ENCODE assay signal across 1 cellular context in the genomic region with DNA sequence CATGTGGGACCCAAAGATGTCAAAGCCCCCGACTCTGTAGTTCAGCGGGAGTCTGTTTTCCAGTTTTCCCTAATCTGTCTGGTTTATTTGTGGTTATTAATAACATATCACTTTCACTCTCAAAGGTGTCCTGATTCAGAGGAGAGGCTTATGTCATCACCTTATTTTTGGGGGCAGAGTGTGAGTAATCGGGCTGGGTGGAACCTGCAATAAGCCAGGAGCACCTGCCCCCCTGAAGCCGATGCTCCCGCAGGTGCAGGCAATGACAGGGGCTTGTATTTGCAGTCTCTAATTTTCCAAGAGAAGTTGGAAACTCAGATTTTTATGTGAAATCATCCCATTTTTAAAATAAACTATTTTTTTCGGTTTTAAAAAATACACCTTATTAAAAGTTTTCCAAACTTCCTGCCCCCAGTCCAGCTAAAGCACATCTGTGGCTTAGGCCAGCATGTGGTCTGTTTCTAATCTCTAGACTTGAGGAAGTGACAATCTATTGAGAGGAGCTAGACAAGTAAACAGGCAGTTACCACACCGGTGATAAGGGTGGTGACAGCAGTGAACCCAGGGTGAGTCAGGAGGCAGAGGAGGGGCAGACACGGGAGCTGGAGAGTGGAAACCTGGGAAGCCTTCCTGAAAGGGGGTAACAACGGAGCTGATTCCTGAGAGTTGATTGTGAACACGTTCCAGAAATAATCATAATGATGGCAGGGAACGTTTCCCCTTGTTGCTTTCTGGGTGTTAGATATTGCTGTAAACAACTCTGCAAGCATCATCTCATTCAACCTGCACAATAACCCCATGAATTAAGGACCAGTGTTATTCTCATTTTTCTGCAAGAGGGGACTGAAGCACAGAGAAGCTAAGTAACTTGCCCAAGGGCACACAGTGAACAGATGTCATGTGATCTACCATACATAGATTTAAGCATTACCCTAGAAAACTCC.
TF ChIP-seq lines count a peak whose summit lies in the region.

No MANE protein-coding gene starts in this region.

TF ChIP-seq in HepG2, 621 proteins besides CTCF, POLR2A, EP300 and RAD21 (continued from another document and continues in another):
- TF ChIP-seq, protein P1, sequence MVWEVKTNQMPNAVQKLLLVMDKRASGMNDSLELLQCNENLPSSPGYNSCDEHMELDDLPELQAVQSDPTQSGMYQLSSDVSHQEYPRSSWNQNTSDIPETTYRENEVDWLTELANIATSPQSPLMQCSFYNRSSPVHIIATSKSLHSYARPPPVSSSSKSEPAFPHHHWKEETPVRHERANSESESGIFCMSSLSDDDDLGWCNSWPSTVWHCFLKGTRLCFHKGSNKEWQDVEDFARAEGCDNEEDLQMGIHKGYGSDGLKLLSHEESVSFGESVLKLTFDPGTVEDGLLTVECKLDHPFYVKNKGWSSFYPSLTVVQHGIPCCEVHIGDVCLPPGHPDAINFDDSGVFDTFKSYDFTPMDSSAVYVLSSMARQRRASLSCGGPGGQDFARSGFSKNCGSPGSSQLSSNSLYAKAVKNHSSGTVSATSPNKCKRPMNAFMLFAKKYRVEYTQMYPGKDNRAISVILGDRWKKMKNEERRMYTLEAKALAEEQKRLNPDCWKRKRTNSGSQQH (CRISPR knock-in tag; IDR thresholded peaks at IDR 0.05; ENCODE audit: low read depth): 0 out of 2 replicates have a peak, but pooled peaks have one; percentile 44
- TF ChIP-seq MEIS2 (CRISPR knock-in tag; IDR thresholded peaks at IDR 0.05) (peak; percentile 82; the same call in 1 of the 2 replicates), ZFP36L1 (CRISPR knock-in tag; IDR thresholded peaks at IDR 0.05) (no peak; the same call in 1 of the 2 replicates), XRCC5 (optimal IDR thresholded peaks at IDR 0.05; ENCODE audit: low read length) (peak; percentile 34), CREM (IDR thresholded peaks at IDR 0.05) (peak; percentile 61), CREM (CRISPR knock-in tag; IDR thresholded peaks at IDR 0.05) (no peak), ZNF792 (CRISPR knock-in tag; IDR thresholded peaks at IDR 0.05) (peak; percentile 75; the same call in 1 of the 2 replicates), KDM6A (CRISPR knock-in tag; IDR thresholded peaks at IDR 0.05; ENCODE audit: low read depth) (0 out of 2 replicates have a peak, but pooled peaks have one; percentile 48), ZC3H13 (CRISPR knock-in tag; IDR thresholded peaks at IDR 0.05) (no peak), TEAD2 (CRISPR knock-in tag; IDR thresholded peaks at IDR 0.05) (no peak), HDAC1 (CRISPR knock-in tag; IDR thresholded peaks at IDR 0.05) (peak; percentile 67; the same call in 1 of the 2 replicates), ZNF12 (CRISPR knock-in tag; IDR thresholded peaks at IDR 0.05) (0 out of 2 replicates have a peak, but pooled peaks have one; percentile 57), ZNF101 (CRISPR knock-in tag; IDR thresholded peaks at IDR 0.05; ENCODE audit: borderline replicate concordance, low read depth) (no peak), SIX4 (CRISPR knock-in tag; IDR thresholded peaks at IDR 0.05) (0 out of 2 replicates have a peak, but pooled peaks have one; percentile 46), FOXA3 (CRISPR knock-in tag; IDR thresholded peaks at IDR 0.05) (peak; percentile 96), HNRNPUL1 (IDR thresholded peaks at IDR 0.05; ENCODE audit: low read depth, low read length) (no peak), THAP11 (CRISPR knock-in tag; IDR thresholded peaks at IDR 0.05) (peak; percentile 27; the same call in 1 of the 2 replicates), TBX2 (CRISPR knock-in tag; IDR thresholded peaks at IDR 0.05; ENCODE audit: borderline replicate concordance) (peak; percentile 88), ATF1 (CRISPR knock-in tag; IDR thresholded peaks at IDR 0.05) (no peak), MEIS1 (CRISPR knock-in tag; IDR thresholded peaks at IDR 0.05; ENCODE audit: borderline replicate concordance) (peak; percentile 67; the same call in 1 of the 2 replicates), JUN (CRISPR knock-in tag; IDR thresholded peaks at IDR 0.05) (0 out of 2 replicates have a peak, but pooled peaks have one; percentile 43), ZMYM4 (CRISPR knock-in tag; IDR thresholded peaks at IDR 0.05) (0 out of 2 replicates have a peak, but pooled peaks have one; percentile 20), LCORL (IDR thresholded peaks at IDR 0.05) (no peak), LCORL (CRISPR knock-in tag; IDR thresholded peaks at IDR 0.05) (peak; percentile 49; the same call in 1 of the 2 replicates), SMARCE1 (IDR thresholded peaks at IDR 0.05; ENCODE audit: borderline replicate concordance) (no peak), SAP130 (CRISPR knock-in tag; IDR thresholded peaks at IDR 0.05; ENCODE audit: low read depth) (peak; percentile 92), CEBPG (CRISPR knock-in tag; IDR thresholded peaks at IDR 0.05) (peak; percentile 80), SSRP1 (CRISPR knock-in tag; IDR thresholded peaks at IDR 0.05) (0 out of 2 replicates have a peak, but pooled peaks have one; percentile 74), ZNF709 (CRISPR knock-in tag; IDR thresholded peaks at IDR 0.05) (no peak), DNMT3B (CRISPR knock-in tag; conservative IDR thresholded peaks at IDR 0.05) (0 out of 2 replicates have a peak, but pooled peaks have one; percentile 43), ZNF644 (CRISPR knock-in tag; IDR thresholded peaks at IDR 0.05; ENCODE audit: low read depth) (0 out of 2 replicates have a peak, but pooled peaks have one; percentile 43), ZNF251 (CRISPR knock-in tag; IDR thresholded peaks at IDR 0.05) (no peak), ZNF441 (CRISPR knock-in tag; IDR thresholded peaks at IDR 0.05; ENCODE audit: borderline replicate concordance) (peak; percentile 65; the same call in 1 of the 2 replicates)
- TF ChIP-seq, protein P2, sequence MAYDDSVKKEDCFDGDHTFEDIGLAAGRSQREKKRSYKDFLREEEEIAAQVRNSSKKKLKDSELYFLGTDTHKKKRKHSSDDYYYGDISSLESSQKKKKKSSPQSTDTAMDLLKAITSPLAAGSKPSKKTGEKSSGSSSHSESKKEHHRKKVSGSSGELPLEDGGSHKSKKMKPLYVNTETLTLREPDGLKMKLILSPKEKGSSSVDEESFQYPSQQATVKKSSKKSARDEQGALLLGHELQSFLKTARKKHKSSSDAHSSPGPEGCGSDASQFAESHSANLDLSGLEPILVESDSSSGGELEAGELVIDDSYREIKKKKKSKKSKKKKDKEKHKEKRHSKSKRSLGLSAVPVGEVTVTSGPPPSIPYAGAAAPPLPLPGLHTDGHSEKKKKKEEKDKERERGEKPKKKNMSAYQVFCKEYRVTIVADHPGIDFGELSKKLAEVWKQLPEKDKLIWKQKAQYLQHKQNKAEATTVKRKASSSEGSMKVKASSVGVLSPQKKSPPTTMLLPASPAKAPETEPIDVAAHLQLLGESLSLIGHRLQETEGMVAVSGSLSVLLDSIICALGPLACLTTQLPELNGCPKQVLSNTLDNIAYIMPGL (CRISPR knock-in tag; IDR thresholded peaks at IDR 0.05; ENCODE audit: borderline replicate concordance in 1 of 2, low read depth in 1 of 2): no peak; a peak in 1 of 4 replicates
- TF ChIP-seq, protein P3, sequence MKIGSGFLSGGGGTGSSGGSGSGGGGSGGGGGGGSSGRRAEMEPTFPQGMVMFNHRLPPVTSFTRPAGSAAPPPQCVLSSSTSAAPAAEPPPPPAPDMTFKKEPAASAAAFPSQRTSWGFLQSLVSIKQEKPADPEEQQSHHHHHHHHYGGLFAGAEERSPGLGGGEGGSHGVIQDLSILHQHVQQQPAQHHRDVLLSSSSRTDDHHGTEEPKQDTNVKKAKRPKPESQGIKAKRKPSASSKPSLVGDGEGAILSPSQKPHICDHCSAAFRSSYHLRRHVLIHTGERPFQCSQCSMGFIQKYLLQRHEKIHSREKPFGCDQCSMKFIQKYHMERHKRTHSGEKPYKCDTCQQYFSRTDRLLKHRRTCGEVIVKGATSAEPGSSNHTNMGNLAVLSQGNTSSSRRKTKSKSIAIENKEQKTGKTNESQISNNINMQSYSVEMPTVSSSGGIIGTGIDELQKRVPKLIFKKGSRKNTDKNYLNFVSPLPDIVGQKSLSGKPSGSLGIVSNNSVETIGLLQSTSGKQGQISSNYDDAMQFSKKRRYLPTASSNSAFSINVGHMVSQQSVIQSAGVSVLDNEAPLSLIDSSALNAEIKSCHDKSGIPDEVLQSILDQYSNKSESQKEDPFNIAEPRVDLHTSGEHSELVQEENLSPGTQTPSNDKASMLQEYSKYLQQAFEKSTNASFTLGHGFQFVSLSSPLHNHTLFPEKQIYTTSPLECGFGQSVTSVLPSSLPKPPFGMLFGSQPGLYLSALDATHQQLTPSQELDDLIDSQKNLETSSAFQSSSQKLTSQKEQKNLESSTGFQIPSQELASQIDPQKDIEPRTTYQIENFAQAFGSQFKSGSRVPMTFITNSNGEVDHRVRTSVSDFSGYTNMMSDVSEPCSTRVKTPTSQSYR (CRISPR knock-in tag; IDR thresholded peaks at IDR 0.05; ENCODE audit: borderline replicate concordance): peak; percentile 39; the same call in 1 of the 2 replicates
- TF ChIP-seq, protein P4, sequence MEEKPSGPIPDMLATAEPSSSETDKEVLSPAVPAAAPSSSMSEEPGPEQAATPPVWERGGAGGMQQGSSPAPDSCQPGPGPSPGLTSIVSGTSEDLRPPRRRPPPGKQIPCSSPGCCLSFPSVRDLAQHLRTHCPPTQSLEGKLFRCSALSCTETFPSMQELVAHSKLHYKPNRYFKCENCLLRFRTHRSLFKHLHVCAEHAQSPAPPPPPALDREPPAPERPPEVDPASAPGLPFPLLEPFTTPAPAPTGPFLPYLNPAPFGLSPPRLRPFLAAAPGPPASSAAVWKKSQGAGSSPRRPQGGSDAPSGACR (CRISPR knock-in tag; IDR thresholded peaks at IDR 0.05): 0 out of 2 replicates have a peak, but pooled peaks have one; percentile 46
- TF ChIP-seq, protein P5, sequence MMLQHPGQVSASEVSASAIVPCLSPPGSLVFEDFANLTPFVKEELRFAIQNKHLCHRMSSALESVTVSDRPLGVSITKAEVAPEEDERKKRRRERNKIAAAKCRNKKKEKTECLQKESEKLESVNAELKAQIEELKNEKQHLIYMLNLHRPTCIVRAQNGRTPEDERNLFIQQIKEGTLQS (CRISPR knock-in tag; IDR thresholded peaks at IDR 0.05): peak; percentile 51; the same call in 1 of the 2 replicates
- TF ChIP-seq, protein P6, sequence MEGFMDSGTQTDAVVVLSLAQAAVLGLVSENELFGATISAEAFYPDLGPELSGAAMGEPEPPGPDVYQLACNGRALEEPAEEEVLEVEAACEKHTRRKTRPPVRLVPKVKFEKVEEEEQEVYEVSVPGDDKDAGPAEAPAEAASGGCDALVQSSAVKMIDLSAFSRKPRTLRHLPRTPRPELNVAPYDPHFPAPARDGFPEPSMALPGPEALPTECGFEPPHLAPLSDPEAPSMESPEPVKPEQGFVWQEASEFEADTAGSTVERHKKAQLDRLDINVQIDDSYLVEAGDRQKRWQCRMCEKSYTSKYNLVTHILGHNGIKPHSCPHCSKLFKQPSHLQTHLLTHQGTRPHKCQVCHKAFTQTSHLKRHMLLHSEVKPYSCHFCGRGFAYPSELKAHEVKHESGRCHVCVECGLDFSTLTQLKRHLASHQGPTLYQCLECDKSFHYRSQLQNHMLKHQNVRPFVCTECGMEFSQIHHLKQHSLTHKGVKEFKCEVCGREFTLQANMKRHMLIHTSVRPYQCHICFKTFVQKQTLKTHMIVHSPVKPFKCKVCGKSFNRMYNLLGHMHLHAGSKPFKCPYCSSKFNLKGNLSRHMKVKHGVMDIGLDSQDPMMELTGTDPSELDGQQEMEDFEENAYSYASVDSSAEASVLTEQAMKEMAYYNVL (CRISPR knock-in tag; IDR thresholded peaks at IDR 0.05; ENCODE audit: borderline replicate concordance): no peak
- TF ChIP-seq, protein P7, sequence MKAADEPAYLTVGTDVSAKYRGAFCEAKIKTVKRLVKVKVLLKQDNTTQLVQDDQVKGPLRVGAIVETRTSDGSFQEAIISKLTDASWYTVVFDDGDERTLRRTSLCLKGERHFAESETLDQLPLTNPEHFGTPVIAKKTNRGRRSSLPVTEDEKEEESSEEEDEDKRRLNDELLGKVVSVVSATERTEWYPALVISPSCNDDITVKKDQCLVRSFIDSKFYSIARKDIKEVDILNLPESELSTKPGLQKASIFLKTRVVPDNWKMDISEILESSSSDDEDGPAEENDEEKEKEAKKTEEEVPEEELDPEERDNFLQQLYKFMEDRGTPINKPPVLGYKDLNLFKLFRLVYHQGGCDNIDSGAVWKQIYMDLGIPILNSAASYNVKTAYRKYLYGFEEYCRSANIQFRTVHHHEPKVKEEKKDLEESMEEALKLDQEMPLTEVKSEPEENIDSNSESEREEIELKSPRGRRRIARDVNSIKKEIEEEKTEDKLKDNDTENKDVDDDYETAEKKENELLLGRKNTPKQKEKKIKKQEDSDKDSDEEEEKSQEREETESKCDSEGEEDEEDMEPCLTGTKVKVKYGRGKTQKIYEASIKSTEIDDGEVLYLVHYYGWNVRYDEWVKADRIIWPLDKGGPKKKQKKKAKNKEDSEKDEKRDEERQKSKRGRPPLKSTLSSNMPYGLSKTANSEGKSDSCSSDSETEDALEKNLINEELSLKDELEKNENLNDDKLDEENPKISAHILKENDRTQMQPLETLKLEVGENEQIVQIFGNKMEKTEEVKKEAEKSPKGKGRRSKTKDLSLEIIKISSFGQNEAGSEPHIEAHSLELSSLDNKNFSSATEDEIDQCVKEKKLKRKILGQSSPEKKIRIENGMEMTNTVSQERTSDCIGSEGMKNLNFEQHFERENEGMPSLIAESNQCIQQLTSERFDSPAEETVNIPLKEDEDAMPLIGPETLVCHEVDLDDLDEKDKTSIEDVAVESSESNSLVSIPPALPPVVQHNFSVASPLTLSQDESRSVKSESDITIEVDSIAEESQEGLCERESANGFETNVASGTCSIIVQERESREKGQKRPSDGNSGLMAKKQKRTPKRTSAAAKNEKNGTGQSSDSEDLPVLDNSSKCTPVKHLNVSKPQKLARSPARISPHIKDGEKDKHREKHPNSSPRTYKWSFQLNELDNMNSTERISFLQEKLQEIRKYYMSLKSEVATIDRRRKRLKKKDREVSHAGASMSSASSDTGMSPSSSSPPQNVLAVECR (CRISPR knock-in tag; IDR thresholded peaks at IDR 0.05; ENCODE audit: borderline replicate concordance): peak; percentile 46; the same call in 1 of the 2 replicates
- TF ChIP-seq, protein P8, sequence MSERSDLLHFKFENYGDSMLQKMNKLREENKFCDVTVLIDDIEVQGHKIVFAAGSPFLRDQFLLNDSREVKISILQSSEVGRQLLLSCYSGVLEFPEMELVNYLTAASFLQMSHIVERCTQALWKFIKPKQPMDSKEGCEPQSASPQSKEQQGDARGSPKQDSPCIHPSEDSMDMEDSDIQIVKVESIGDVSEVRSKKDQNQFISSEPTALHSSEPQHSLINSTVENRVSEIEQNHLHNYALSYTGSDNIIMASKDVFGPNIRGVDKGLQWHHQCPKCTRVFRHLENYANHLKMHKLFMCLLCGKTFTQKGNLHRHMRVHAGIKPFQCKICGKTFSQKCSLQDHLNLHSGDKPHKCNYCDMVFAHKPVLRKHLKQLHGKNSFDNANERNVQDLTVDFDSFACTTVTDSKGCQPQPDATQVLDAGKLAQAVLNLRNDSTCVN (CRISPR knock-in tag; IDR thresholded peaks at IDR 0.05; ENCODE audit: borderline replicate concordance): peak; percentile 70; the same call in 1 of the 2 replicates
- TF ChIP-seq, protein P9, sequence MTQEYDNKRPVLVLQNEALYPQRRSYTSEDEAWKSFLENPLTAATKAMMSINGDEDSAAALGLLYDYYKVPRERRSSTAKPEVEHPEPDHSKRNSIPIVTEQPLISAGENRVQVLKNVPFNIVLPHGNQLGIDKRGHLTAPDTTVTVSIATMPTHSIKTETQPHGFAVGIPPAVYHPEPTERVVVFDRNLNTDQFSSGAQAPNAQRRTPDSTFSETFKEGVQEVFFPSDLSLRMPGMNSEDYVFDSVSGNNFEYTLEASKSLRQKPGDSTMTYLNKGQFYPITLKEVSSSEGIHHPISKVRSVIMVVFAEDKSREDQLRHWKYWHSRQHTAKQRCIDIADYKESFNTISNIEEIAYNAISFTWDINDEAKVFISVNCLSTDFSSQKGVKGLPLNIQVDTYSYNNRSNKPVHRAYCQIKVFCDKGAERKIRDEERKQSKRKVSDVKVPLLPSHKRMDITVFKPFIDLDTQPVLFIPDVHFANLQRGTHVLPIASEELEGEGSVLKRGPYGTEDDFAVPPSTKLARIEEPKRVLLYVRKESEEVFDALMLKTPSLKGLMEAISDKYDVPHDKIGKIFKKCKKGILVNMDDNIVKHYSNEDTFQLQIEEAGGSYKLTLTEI (CRISPR knock-in tag; conservative IDR thresholded peaks at IDR 0.05): no peak
